17 cellular contexts compared by ENCODE assay signal in the genomic region with DNA sequence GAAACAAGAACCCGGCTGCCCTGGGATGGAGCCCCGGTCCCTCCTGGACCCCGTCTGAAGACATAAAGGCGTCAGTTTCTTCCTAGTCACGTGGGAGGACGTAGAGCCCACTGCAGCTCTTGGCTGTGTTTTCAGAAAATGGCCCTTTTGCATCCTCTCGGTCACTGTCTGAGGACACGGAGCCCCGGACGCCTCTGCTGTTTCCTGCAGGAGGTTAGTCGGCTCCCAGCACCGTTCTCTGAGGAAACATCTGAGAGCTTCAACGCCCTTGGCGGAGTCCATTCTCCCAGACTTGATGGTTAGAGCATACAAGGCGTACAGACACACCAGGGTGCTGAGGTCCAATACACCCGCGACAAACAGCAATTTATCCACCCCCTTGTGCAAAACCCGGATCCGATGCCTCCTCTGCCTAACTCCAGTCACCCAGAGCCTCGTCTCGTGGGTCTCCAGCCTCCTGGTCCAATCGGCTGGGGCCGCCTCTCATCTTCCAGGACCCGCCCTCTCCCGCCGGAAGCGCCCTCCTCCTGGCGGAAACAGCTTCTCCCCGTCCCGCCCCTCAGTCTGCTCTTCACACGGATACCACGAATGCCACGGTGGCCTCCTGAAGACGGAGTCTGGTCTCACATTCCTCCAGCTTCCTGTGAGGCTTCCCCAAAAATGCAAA.
DNase-seq lines count a peak whose midpoint lies in the region; ATAC-seq, FAIRE-seq and TF ChIP-seq lines count a peak whose summit lies in the region.
"Had no signal": no experiment of that assay in that cellular context is flagged by ENCODE, and none has a peak within 500 bp of the region (broad histone marks: within the 10 kb centered on the region; RNA-seq: fewer than 3 reads in every experiment).

No MANE protein-coding gene starts in this region.

- 0 out of 2 replicates have a peak overlapping the region, but pooled peaks have one; percentile 47 for H2AFZ ChIP-seq in GM23338
- peak overlapping the region; percentile 34 for H2AFZ ChIP-seq in K562 (ENCODE audit: low read depth, low read length)
- H2AFZ ChIP-seq in GM23248: no peak overlapping the region

- in situ Hi-C loops in K562 (cut with MboI): no loop called here
- in situ Hi-C loops in GM23248 (cut with MboI): no loop called here

- 8% methylated on average over 30 of the region's 34 CpGs for WGBS in K562 (ENCODE audit: insufficient coverage, low coverage, missing lambda C conversion rate)
- WGBS in GM23248 (ENCODE audit: low coverage in 1 of 2, low lambda C conversion rate in 2 of 2, missing lambda C conversion rate in 2 of 2), 2 experiments: 68 to 69% methylated on average over 34 of the region's 34 CpGs

- ATAC-seq in GM23338 (peak; percentile 55; the same call in 2 of the 3 replicates), K562 (peak; percentile 86)

- H3K4me3 Mint-ChIP-seq in GM23338: no peak overlapping the region
- H3K4me3 Mint-ChIP-seq: activated T-helper 1 cell treated with anti-CD3 and anti-CD28 coated beads, Interleukin-12 subunit alpha, Interleukin-12 subunit beta, Interleukin-2, Interleukin-4 antibody, amounts not matched to agents 30 ng/mL and 10 ng/mL and 1 ng/mL, durations not matched to agents 14 hours and 24 hours and 36 hours; T-helper 2 cell treated with Interferon-gamma antibody and Interleukin-4, amounts not matched to agents 5 μg/mL and 100 μg/mL, for 36 hours had no signal

- H4K20me1 ChIP-seq in GM23338 (replicated peaks; ENCODE audit: insufficient read depth): no peaks in the 10 kb centered on the region
- H4K20me1 ChIP-seq in K562 (replicated peaks; ENCODE audit: control insufficient read depth, insufficient read depth, low read length): no peaks in the 10 kb centered on the region
- H4K20me1 ChIP-seq in GM23248 (ENCODE audit: insufficient read depth): no peaks in the 10 kb centered on the region

- no TSS peak for BruUV-seq in K562 (replicated peaks; lab: Mats Ljungman, UMichigan)

- H3K4me1 ChIP-seq in GM23338 (ENCODE audit: insufficient read depth): no peaks in the 10 kb centered on the region
- peaks cover 0 to 8% of the 10 kb centered on the region in 2 experiments; a peak in 2 of 5 replicates for H3K4me1 ChIP-seq in K562 (replicated peaks in 1 of 2; ENCODE audit: control insufficient read depth in 2 of 2, insufficient read depth in 2 of 2, low read length in 2 of 2)
- H3K4me1 ChIP-seq in GM23248 (ENCODE audit: insufficient read depth): no peaks in the 10 kb centered on the region

- FAIRE-seq in K562 (lab: Jason Lieb, UNC): no peak
- FAIRE-seq: bronchial epithelial cell, frontal cortex had no signal

- TF ChIP-seq CTCF in GM23338 (conservative IDR thresholded peaks at IDR 0.05; ENCODE audit: low read depth in 2 of 2) (no peak), K562 (IDR thresholded peaks at IDR 0.05 in 2 of 3, conservative IDR thresholded peaks at IDR 0.05 in 1 of 3; ENCODE audit: insufficient read depth in 2 of 3, low read depth in 1 of 3, low read length in 3 of 3) (no peak)

- H3K27ac Mint-ChIP-seq in GM23338: no peak overlapping the region
- H3K27ac Mint-ChIP-seq: activated T-helper 1 cell treated with anti-CD3 and anti-CD28 coated beads, Interleukin-12 subunit alpha, Interleukin-12 subunit beta, Interleukin-2, Interleukin-4 antibody, amounts not matched to agents 30 ng/mL and 10 ng/mL and 1 ng/mL, durations not matched to agents 14 hours and 24 hours and 36 hours; T-helper 2 cell treated with Interferon-gamma antibody and Interleukin-4, amounts not matched to agents 5 μg/mL and 100 μg/mL, for 36 hours had no signal

- peak; percentile 14 for DNase-seq in DMS153 (lab: John Stamatoyannopoulos, UW)
- peak; percentile 36 for DNase-seq in GM23338 (ENCODE audit: low spot score)
- peak; percentile 9 to 37 (median 20) for DNase-seq in K562 (ENCODE audit: extremely low read depth in 1 of 4, low spot score in 3 of 4)
- peak; percentile 86 for DNase-seq in mesenteric fat pad (ENCODE audit: low spot score)
- no peak for DNase-seq in caudate nucleus (lab: John Stamatoyannopoulos, UW)
- DNase-seq in D341Med (ENCODE audit: low spot score): no peak
- DNase-seq in GM23248: no peak
- DNase-seq: activated CD8-positive, alpha-beta memory T cell treated with anti-CD3 and anti-CD28 coated beads for 24 hours; NCI-H1436; NCI-H446; occipital lobe; OCI-M1; stimulated activated CD4-positive, alpha-beta T cell treated with anti-CD3 and anti-CD28 coated beads, Interleukin-2, amount 100 ng/mL, for 48 hours had no signal

- H3K79me2 ChIP-seq in GM23338 (replicated peaks; ENCODE audit: insufficient read depth) (no peaks in the 10 kb centered on the region), K562 (ENCODE audit: control insufficient read depth, insufficient read depth, low read length) (no peaks in the 10 kb centered on the region), GM23248 (ENCODE audit: insufficient read depth) (no peaks in the 10 kb centered on the region)

- no peak for TF ChIP-seq POLR2A in K562 (conservative IDR thresholded peaks at IDR 0.05)

- intact Hi-C loops in K562 (cut with micrococcal nuclease): no loop called here

- H3F3A ChIP-seq in GM23338 (replicated peaks; ENCODE audit: low read depth) (no peaks in the 10 kb centered on the region), GM23248 (ENCODE audit: insufficient read depth) (no peaks in the 10 kb centered on the region)

- H3K27ac ChIP-seq in GM23338 (ENCODE audit: low read depth): no peak overlapping the region
- no peak overlapping the region for H3K27ac ChIP-seq in K562 (ENCODE audit: extremely low read depth, low read depth, low read length)
- H3K27ac ChIP-seq in caudate nucleus (ENCODE audit: low read depth, low read length): no peak overlapping the region
- no peak overlapping the region for H3K27ac ChIP-seq in GM23248

- H3K4me3 ChIP-seq in GM23338 (no peak overlapping the region), K562 (peak overlapping the region; percentile 26; the same call in 1 of the 2 replicates), GM23248 (no peak overlapping the region)

- H3K9me3 Mint-ChIP-seq in GM23338: no peaks in the 10 kb centered on the region
- H3K9me3 Mint-ChIP-seq: activated T-helper 1 cell treated with anti-CD3 and anti-CD28 coated beads, Interleukin-12 subunit alpha, Interleukin-12 subunit beta, Interleukin-2, Interleukin-4 antibody, amounts not matched to agents 30 ng/mL and 10 ng/mL and 1 ng/mL, durations not matched to agents 14 hours and 24 hours and 36 hours; T-helper 2 cell treated with Interferon-gamma antibody and Interleukin-4, amounts not matched to agents 5 μg/mL and 100 μg/mL, for 36 hours had no signal

- H3K9me2 ChIP-seq in GM23338 (ENCODE audit: insufficient read depth): peaks cover 6% of the 10 kb centered on the region; the same call in 1 of the 2 replicates
- no peaks in the 10 kb centered on the region for H3K9me2 ChIP-seq in GM23248 (ENCODE audit: insufficient read depth)

- H3K4me2 ChIP-seq in GM23338 (no peak overlapping the region), K562 (ENCODE audit: insufficient read depth, low read length) (peak overlapping the region; percentile 54), GM23248 (ENCODE audit: unreplicated experiment) (no peak overlapping the region)

- H3K9me3 ChIP-seq in K562 (replicated peaks; ENCODE audit: control insufficient read depth, insufficient read depth, low read depth, low read length): no peaks in the 10 kb centered on the region
- no peaks in the 10 kb centered on the region for H3K9me3 ChIP-seq in GM23248 (ENCODE audit: low read depth)

- no peaks in the 10 kb centered on the region for H3K36me3 Mint-ChIP-seq in GM23338 (ENCODE audit: low read depth)

- H3K27me3 ChIP-seq in GM23338 (ENCODE audit: insufficient read depth) (no peaks in the 10 kb centered on the region), K562 (ENCODE audit: control insufficient read depth in 2 of 2, insufficient read depth in 2 of 2, low read length in 2 of 2) (peaks cover 21 to 58% of the 10 kb centered on the region in 2 experiments; a peak in 4 of 5 replicates), GM23248 (replicated peaks; ENCODE audit: insufficient read depth) (no peaks in the 10 kb centered on the region)

- H3K36me3 ChIP-seq in GM23338 (ENCODE audit: insufficient read depth) (no peaks in the 10 kb centered on the region), K562 (ENCODE audit: control insufficient read depth, insufficient read depth, low read length) (no peaks in the 10 kb centered on the region), GM23248 (ENCODE audit: low read depth) (no peaks in the 10 kb centered on the region)

- peaks cover 2% of the 10 kb centered on the region for H3K27me3 Mint-ChIP-seq in GM23338 (ENCODE audit: insufficient read depth, low read depth, poor library complexity)

- H3K4me1 Mint-ChIP-seq in GM23338: peaks cover 8% of the 10 kb centered on the region; the same call in 1 of the 3 replicates

- no peak for TF ChIP-seq RAD21 in K562 (CRISPR knock-in tag; conservative IDR thresholded peaks at IDR 0.05 in 1 of 2, IDR thresholded peaks at IDR 0.05 in 1 of 2)

- POLR2A ChIA-PET in K562 (lab: Yijun Ruan, JAX): interaction anchor here (0.7 to 2.0 kb wide), 2 partner anchors 12 to 159 kb away, joined by 3 to 5 read pairs; no protein-coding TSS in a partner anchor

- CTCF ChIA-PET in K562 (lab: Yijun Ruan, JAX; ENCODE audit: low intra/inter-chr PET ratio): no interaction called here

- H3K9me1 ChIP-seq in K562 (ENCODE audit: control insufficient read depth, insufficient read depth, low read length): no peaks in the 10 kb centered on the region

- no peak for TF ChIP-seq EP300 in K562 (IDR thresholded peaks at IDR 0.05; ENCODE audit: low read length)

- H3K9ac ChIP-seq in K562 (ENCODE audit: insufficient read depth in 1 of 2, low read depth in 2 of 2, low read length in 2 of 2) (no peak overlapping the region), GM23248 (no peak overlapping the region)

TF ChIP-seq in K562, 482 proteins besides CTCF, POLR2A, EP300 and RAD21 (continues in another document):
- no peak for TF ChIP-seq ELK3 (CRISPR knock-in tag; IDR thresholded peaks at IDR 0.05)
- no peak for TF ChIP-seq ZNF263 (CRISPR knock-in tag; IDR thresholded peaks at IDR 0.05; ENCODE audit: borderline replicate concordance)

Comparison
In these comparisons a context has a peak if more than half of its experiments do, and no peak if none do; other contexts are left out.
1. DNase-seq: peak in DMS153 (single experiment), GM23338 (single experiment), K562 (4 of 4) and mesenteric fat pad (single experiment); none in caudate nucleus (0 of 61), D341Med (single experiment) and GM23248 (single experiment).